Comparison of ENCODE assay signal across 26 cellular contexts in the genomic region with DNA sequence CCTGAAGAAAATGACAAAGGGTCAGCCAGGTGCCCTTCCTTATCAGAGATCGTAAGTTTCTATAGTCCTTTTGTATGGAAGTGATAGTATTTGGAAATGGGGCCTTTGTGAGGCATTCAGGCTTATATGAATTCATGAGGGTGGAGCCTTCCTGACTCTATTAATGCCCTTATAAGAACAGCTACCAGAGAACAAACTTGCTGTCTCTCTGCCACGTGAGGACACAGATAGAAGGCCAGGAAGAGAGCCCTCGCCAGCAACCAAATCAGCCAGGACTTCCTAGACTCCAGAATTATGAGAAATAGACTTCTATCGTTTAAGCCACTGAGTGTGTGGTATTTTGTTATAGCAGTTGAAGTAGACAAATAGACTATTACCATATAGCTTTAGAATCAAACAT. TPM values are rescaled to one million over a fixed set of nuclear protein-coding genes. Genes with fewer than 3 reads are reported as not detected.
DNase-seq lines count a peak whose midpoint lies in the region; ATAC-seq and TF ChIP-seq lines count a peak whose summit lies in the region.
"Had no signal": no experiment of that assay in that cellular context is flagged by ENCODE, and none has a peak within 500 bp of the region (broad histone marks: within the 10 kb centered on the region; RNA-seq: fewer than 3 reads in every experiment).

No MANE protein-coding gene starts in this region.

- peak in 6 of 8 donors; percentile 60 to 85 (median 72) for ATAC-seq in heart right ventricle
- ATAC-seq in GM21737 (IDR thresholded peaks at IDR 0.05; ENCODE audit: unreplicated experiment) = no peak
- ATAC-seq: natural killer cell, SK-N-SH treated with all-trans-retinoic acid at 6 μM for 48 hours had no signal

- WGBS in heart right ventricle, 2 donors = 27 to 29% methylated on average over 4 of the region's 4 CpGs

- H3K27ac ChIP-seq in SK-N-MC (peak overlapping the region; percentile 96), heart right ventricle (peak overlapping the region in 4 of 10 donors; percentile 17 to 46 (median 32)), skeletal muscle tissue (ENCODE audit: low read depth, low read length) (peak overlapping the region; percentile 60)
- H3K27ac ChIP-seq: coronary artery, PC-9, upper lobe of left lung had no signal

- DNase-seq in NCI-H748 (lab: John Stamatoyannopoulos, UW; ENCODE audit: unreplicated experiment) (peak; percentile 15), NCI-H748 treated with DMSO at 0.1 percent for 48 hours (lab: John Stamatoyannopoulos, UW) (no peak), SK-N-MC (ENCODE audit: low read depth, low spot score) (no peak), heart right ventricle (peak in 1 of 2 donors; percentile 13), NCI-H2029 treated with DMSO at 0.1 percent for 48 hours (lab: John Stamatoyannopoulos, UW) (no peak), SIG-M5 (lab: John Stamatoyannopoulos, UW) (no peak)
- DNase-seq: 8988T; activated CD4-positive, CD25-positive, alpha-beta regulatory T cell treated with anti-CD3 and anti-CD28 coated beads, Interleukin-2, amount 50 U/mL, for 72 hours; activated naive CD8-positive, alpha-beta T cell treated with anti-CD3 and anti-CD28 coated beads for 36 hours; BE2C; foreskin fibroblast; GF-D8; KBM-7; MV-4-11; natural killer cell; NCI-H2081; PC-9; posterior cingulate gyrus; small intestine; stimulated activated CD4-positive, alpha-beta T cell treated with anti-CD3 and anti-CD28 coated beads, Interleukin-4, amount 100 ng/mL, for 1 hour; T-helper 9 cell; upper lobe of left lung had no signal

- peak overlapping the region; percentile 65 for H3K4me3 ChIP-seq in SK-N-MC
- no peak overlapping the region for H3K4me3 ChIP-seq in heart right ventricle
- H3K4me3 ChIP-seq in skeletal muscle tissue (ENCODE audit: low read length in 3 of 3) = no peak overlapping the region
- H3K4me3 ChIP-seq: coronary artery, PC-9, upper lobe of left lung had no signal

- H3K9ac ChIP-seq in SK-N-MC (ENCODE audit: insufficient read length) (peak overlapping the region; percentile 66), skeletal muscle tissue (ENCODE audit: low read depth in 1 of 3, low read length in 3 of 3) (no peak overlapping the region)

- H3K27me3 ChIP-seq in heart right ventricle = no peaks in the 10 kb centered on the region
- H3K27me3 ChIP-seq in skeletal muscle tissue (ENCODE audit: control insufficient read depth in 3 of 3, insufficient read depth in 3 of 3, low read length in 3 of 3) = no peaks in the 10 kb centered on the region
- H3K27me3 ChIP-seq: BE2C, upper lobe of left lung had no signal

- peaks cover 0 to 19% (median 13%) of the 10 kb centered on the region in 9 donors for H3K4me1 ChIP-seq in heart right ventricle
- peaks cover 6 to 12% (median 8%) of the 10 kb centered on the region in 3 donors for H3K4me1 ChIP-seq in skeletal muscle tissue (ENCODE audit: control insufficient read depth in 3 of 3, insufficient read depth in 3 of 3, low read length in 3 of 3)
- H3K4me1 ChIP-seq: upper lobe of left lung had no signal

- no peak for TF ChIP-seq CTCF in heart right ventricle (IDR thresholded peaks at IDR 0.05)

- intact Hi-C loops in heart right ventricle (cut with DNase I) = no loop called here

- H3K9me3 ChIP-seq in SK-N-MC (ENCODE audit: low read depth, low read length) (no peaks in the 10 kb centered on the region), heart right ventricle (no peaks in the 10 kb centered on the region), skeletal muscle tissue (ENCODE audit: control insufficient read depth in 3 of 3, low read length in 3 of 3) (no peaks in the 10 kb centered on the region)
- H3K9me3 ChIP-seq: BE2C, upper lobe of left lung had no signal

- H3K36me3 ChIP-seq in SK-N-MC (ENCODE audit: insufficient read depth, low read length) (no peaks in the 10 kb centered on the region), heart right ventricle (no peaks in the 10 kb centered on the region), skeletal muscle tissue (ENCODE audit: control insufficient read depth in 3 of 3, insufficient read depth in 3 of 3, low read length in 3 of 3) (no peaks in the 10 kb centered on the region)
- H3K36me3 ChIP-seq: BE2C, upper lobe of left lung had no signal

RNA-seq across cellular contexts. Expression of gene TRMT5, which starts 36.7 kb away (rescaled TPM):
- 1 to 10 TPM; 5.3 to 8.9 (median 6.8) TPM for total RNA-seq in heart right ventricle
- polyA plus RNA-seq in heart right ventricle = 1 to 10 TPM; 2.0 TPM
- 13.0 TPM for total RNA-seq in skeletal muscle tissue

RNA-seq across cellular contexts. Expression of gene SLC38A6, which starts 36.8 kb away (rescaled TPM):
- total RNA-seq in heart right ventricle = 1 to 10 TPM; 2.7 to 8.9 (median 3.6) TPM
- 1 to 10 TPM; 2.6 to 7.8 TPM for polyA plus RNA-seq in heart right ventricle
- total RNA-seq in skeletal muscle tissue = 63.7 TPM
